ENCODE assay signal across 8 cellular contexts in genomic region chr12:52243774-52244614, GRCh38. TPM values are rescaled to one million over a fixed set of nuclear protein-coding genes. Genes with fewer than 3 reads are reported as not detected.
DNase-seq lines count a peak whose midpoint lies in the region; ATAC-seq and TF ChIP-seq lines count a peak whose summit lies in the region.

No MANE protein-coding gene starts in this region.

- CTCF ChIA-PET in GM10248 (lab: Yijun Ruan, JAX): interaction anchor here (1.1 to 2.1 kb wide), 10 partner anchors 20 to 736 kb away, joined by 3 to 16 read pairs (median 4); no protein-coding TSS in a partner anchor

- H3K4me3 Mint-ChIP-seq in central memory CD8-positive, alpha-beta T cell: no peak overlapping the region
- peak overlapping the region; percentile 63 for H3K4me3 Mint-ChIP-seq in stimulated activated memory B cell treated with anti-CD40 and anti-IgM and Interleukin-4, amounts not matched to agents 10 μg/mL and 1 μg/mL and 100 μg/mL, for 72 hours

- no peaks in the 10 kb centered on the region for H3K36me3 ChIP-seq in muscle layer of duodenum (ENCODE audit: control insufficient read depth in 1 of 2, insufficient read depth in 2 of 2, low read length in 2 of 2)

- H3K27ac Mint-ChIP-seq in central memory CD8-positive, alpha-beta T cell (ENCODE audit: low read depth): peak overlapping the region; percentile 87
- peak overlapping the region; percentile 81 for H3K27ac Mint-ChIP-seq in stimulated activated memory B cell treated with anti-CD40 and anti-IgM and Interleukin-4, amounts not matched to agents 10 μg/mL and 1 μg/mL and 100 μg/mL, for 72 hours

- H3K27ac ChIP-seq in VCaP: peak overlapping the region; percentile 94
- peak overlapping the region; percentile 23 for H3K27ac ChIP-seq in muscle layer of duodenum (ENCODE audit: low read length)

- H3K27me3 Mint-ChIP-seq in central memory CD8-positive, alpha-beta T cell: peaks cover 34% of the 10 kb centered on the region
- peaks cover 51% of the 10 kb centered on the region for H3K27me3 Mint-ChIP-seq in stimulated activated memory B cell treated with anti-CD40 and anti-IgM and Interleukin-4, amounts not matched to agents 10 μg/mL and 1 μg/mL and 100 μg/mL, for 72 hours

- H3K4me1 ChIP-seq in muscle layer of duodenum (ENCODE audit: control insufficient read depth in 1 of 2, insufficient read depth in 2 of 2, low read length in 2 of 2): peaks cover 12 to 16% of the 10 kb centered on the region in 2 donors

- DNase-seq in GM10248 (ENCODE audit: extremely low spot score) (peak; percentile 89), M059J (ENCODE audit: low read depth) (peak; percentile 96), putamen (ENCODE audit: low spot score) (no peak)
- DNase-seq in central memory CD8-positive, alpha-beta T cell (ENCODE audit: low spot score in 2 of 2): peak in 1 of 2 donors; percentile 34

- ATAC-seq in GM21825 (IDR thresholded peaks at IDR 0.05; ENCODE audit: unreplicated experiment): peak; percentile 93
- ATAC-seq in central memory CD8-positive, alpha-beta T cell (replicated peaks; ENCODE audit: extremely low read depth, poor library complexity, severe bottlenecking): peak; percentile 88
- peak; percentile 92 for ATAC-seq in stimulated activated memory B cell treated with anti-CD40 and anti-IgM and Interleukin-4, amounts not matched to agents 10 μg/mL and 1 μg/mL and 100 μg/mL, for 72 hours

- no peak overlapping the region for H3K4me3 ChIP-seq in muscle layer of duodenum (ENCODE audit: low read depth in 1 of 2, low read length in 2 of 2)

- no peaks in the 10 kb centered on the region for H3K9me3 Mint-ChIP-seq in central memory CD8-positive, alpha-beta T cell
- no peaks in the 10 kb centered on the region for H3K9me3 Mint-ChIP-seq in stimulated activated memory B cell treated with anti-CD40 and anti-IgM and Interleukin-4, amounts not matched to agents 10 μg/mL and 1 μg/mL and 100 μg/mL, for 72 hours

- POLR2A ChIA-PET in GM10248 (lab: Yijun Ruan, JAX): no interaction called here

- TF ChIP-seq CTCF in GM10248 (IDR thresholded peaks at IDR 0.05; ENCODE audit: control extremely low read depth, extremely low read depth, low read depth, missing control alignments) (no peak), VCaP (conservative IDR thresholded peaks at IDR 0.05) (no peak)

- no peaks in the 10 kb centered on the region for H3K36me3 Mint-ChIP-seq in central memory CD8-positive, alpha-beta T cell (ENCODE audit: insufficient read depth)
- no peaks in the 10 kb centered on the region for H3K36me3 Mint-ChIP-seq in stimulated activated memory B cell treated with anti-CD40 and anti-IgM and Interleukin-4, amounts not matched to agents 10 μg/mL and 1 μg/mL and 100 μg/mL, for 72 hours

- no peaks in the 10 kb centered on the region for H3K27me3 ChIP-seq in muscle layer of duodenum (ENCODE audit: low read depth, low read length)

- H3K9me3 ChIP-seq in muscle layer of duodenum (ENCODE audit: control insufficient read depth in 1 of 2, low read length in 2 of 2): no peaks in the 10 kb centered on the region

- peaks cover 13% of the 10 kb centered on the region for H3K4me1 Mint-ChIP-seq in central memory CD8-positive, alpha-beta T cell
- peaks cover 21% of the 10 kb centered on the region for H3K4me1 Mint-ChIP-seq in stimulated activated memory B cell treated with anti-CD40 and anti-IgM and Interleukin-4, amounts not matched to agents 10 μg/mL and 1 μg/mL and 100 μg/mL, for 72 hours

RNA-seq across cellular contexts. Expression of gene KRT7, which starts 11.0 kb away (rescaled TPM):
- total RNA-seq in M059J (2014; rRNA removed; shearing (Covaris generic)): 3.0 and 8.4 TPM in 2 replicates

RNA-seq across cellular contexts. Expression of gene KRT86, which starts 30.5 kb away (rescaled TPM):
- 5.8 and 8.1 TPM in 2 replicates for total RNA-seq in M059J (2014; rRNA removed; shearing (Covaris generic))

RNA-seq across cellular contexts. Expression of gene KRT81, which starts 47.3 kb away (rescaled TPM):
- 320 and 412 TPM in 2 replicates for total RNA-seq in M059J (2014; rRNA removed; shearing (Covaris generic))

RNA-seq across cellular contexts. Expression of gene KRT80, which starts 52.2 kb away (rescaled TPM):
- 36.6 and 52.7 TPM in 2 replicates for total RNA-seq in M059J (2014; rRNA removed; shearing (Covaris generic))
